ENCODE assay signal across 9 cellular contexts in genomic region chr1:63557365-63557987, GRCh38. TPM values are rescaled to one million over a fixed set of nuclear protein-coding genes. Genes with fewer than 3 reads are reported as not detected.
A peak's percentile ranks its signal among the peaks of the same experiment; 100 is the strongest.
DNase-seq lines count a peak whose midpoint lies in the region; ATAC-seq and TF ChIP-seq lines count a peak whose summit lies in the region.
"Had no signal": no experiment of that assay in that cellular context is flagged by ENCODE, and none has a peak within 500 bp of the region (broad histone marks: within the 10 kb centered on the region; RNA-seq: fewer than 3 reads in every experiment).

No MANE protein-coding gene starts in this region.

- no peaks in the 10 kb centered on the region for H3K9me2 ChIP-seq in MM.1S (replicated peaks; ENCODE audit: insufficient read depth, low read length)

- TF ChIP-seq CTCF in MM.1S (IDR thresholded peaks at IDR 0.05; ENCODE audit: low read length) (peak; percentile 69), right lobe of liver (IDR thresholded peaks at IDR 0.05) (peak; percentile 50 to 70 (median 64))

- peak overlapping the region; percentile 14; the same call in 1 of the 2 replicates for H2AFZ ChIP-seq in MM.1S (ENCODE audit: low read length)

- H3K9ac ChIP-seq in MM.1S (ENCODE audit: low read length): no peak overlapping the region
- no peak overlapping the region for H3K9ac ChIP-seq in adipocyte (ENCODE audit: low read length)

- H4K20me1 ChIP-seq in MM.1S (ENCODE audit: insufficient read depth, low read length): no peaks in the 10 kb centered on the region

- H3K4me3 ChIP-seq in MM.1S (ENCODE audit: low read length): no peak overlapping the region
- no peak overlapping the region for H3K4me3 ChIP-seq in adipocyte (ENCODE audit: low read length)
- no peak overlapping the region for H3K4me3 ChIP-seq in right lobe of liver

- H3F3A ChIP-seq in MM.1S (ENCODE audit: insufficient read depth, low read length): no peaks in the 10 kb centered on the region

- H3K79me2 ChIP-seq in MM.1S (ENCODE audit: low read length): no peaks in the 10 kb centered on the region

- ATAC-seq in right lobe of liver: peak; percentile 58 to 75 (median 66)
- ATAC-seq: activated naive CD4-positive, alpha-beta T cell treated with anti-CD3 and anti-CD28 coated beads, Interleukin-2, amount 50 U/mL, for 72 hours had no signal

- no peak overlapping the region for H3K27ac ChIP-seq in MM.1S (ENCODE audit: low read length)
- no peak overlapping the region for H3K27ac ChIP-seq in right lobe of liver

- H3K4me2 ChIP-seq in MM.1S (ENCODE audit: low read depth, low read length): no peak overlapping the region

- WGBS in right lobe of liver (ENCODE audit: insufficient coverage, low coverage, low lambda C conversion rate, missing lambda C conversion rate): 43% methylated on average over 6 of the region's 6 CpGs

- no peak for TF ChIP-seq POLR2A in right lobe of liver (IDR thresholded peaks at IDR 0.05)

- no peaks in the 10 kb centered on the region for H3K27me3 ChIP-seq in MM.1S (replicated peaks; ENCODE audit: insufficient read depth, low read length)
- no peaks in the 10 kb centered on the region for H3K27me3 ChIP-seq in adipocyte (replicated peaks; ENCODE audit: control insufficient read depth, insufficient read depth, low read length)
- H3K27me3 ChIP-seq in right lobe of liver: no peaks in the 10 kb centered on the region

- H3K9me3 ChIP-seq in MM.1S (replicated peaks; ENCODE audit: insufficient read depth, low read length): no peaks in the 10 kb centered on the region
- no peaks in the 10 kb centered on the region for H3K9me3 ChIP-seq in adipocyte (ENCODE audit: control insufficient read depth, low read length)
- no peaks in the 10 kb centered on the region for H3K9me3 ChIP-seq in right lobe of liver

- H3K4me1 ChIP-seq in MM.1S (ENCODE audit: low read length) (no peaks in the 10 kb centered on the region), adipocyte (ENCODE audit: control insufficient read depth, insufficient read depth, low read length) (peaks cover 2% of the 10 kb centered on the region), right lobe of liver (peaks cover 0 to 5% (median 0%) of the 10 kb centered on the region in 4 donors)

- H3K36me3 ChIP-seq in MM.1S (replicated peaks; ENCODE audit: insufficient read depth, low read length) (no peaks in the 10 kb centered on the region), adipocyte (ENCODE audit: control insufficient read depth, insufficient read depth, low read length, severe bottlenecking) (no peaks in the 10 kb centered on the region), right lobe of liver (no peaks in the 10 kb centered on the region)

- intact Hi-C loops in right lobe of liver (cut with DNase I): no loop called here

- DNase-seq in activated naive CD4-positive, alpha-beta T cell treated with Interleukin-2 at 50 U/mL for 16 hours: peak; percentile 3
- DNase-seq in activated naive CD4-positive, alpha-beta T cell (lab: John Stamatoyannopoulos, UW): no peak
- peak; percentile 54 for DNase-seq in MM.1S
- peak; percentile 81 for DNase-seq in adipocyte (ENCODE audit: low read depth)
- no peak for DNase-seq in right lobe of liver
- DNase-seq in NCI-H526 treated with DMSO at 0.1 percent for 48 hours (lab: John Stamatoyannopoulos, UW): no peak
- DNase-seq in putamen (ENCODE audit: low spot score): no peak
- no peak for DNase-seq in SHP77 (lab: John Stamatoyannopoulos, UW)

RNA-seq across cellular contexts. Expression of gene EFCAB7, which starts 34.2 kb away (rescaled TPM):
- 1 to 10 TPM in 5 of 6 experiments, under 1 TPM in 1; 0.84 to 3.2 (median 2.3) TPM for total RNA-seq in right lobe of liver

RNA-seq across cellular contexts. Expression of gene ITGB3BP, which starts 34.5 kb away (rescaled TPM):
- 10 to 100 TPM in 1 of 6 experiments, 1 to 10 TPM in 5; 4.3 to 10.7 (median 7.0) TPM for total RNA-seq in right lobe of liver

RNA-seq across cellular contexts. Expression of gene PGM1, which starts 35.7 kb away (rescaled TPM):
- 100 to 1,000 TPM; 127 to 220 (median 157) TPM for total RNA-seq in right lobe of liver

Comparison
In these comparisons a context has a peak if more than half of its experiments do, and no peak if none do; other contexts are left out.
1. DNase-seq: peak in activated naive CD4-positive, alpha-beta T cell treated with Interleukin-2 at 50 U/mL for 16 hours (single experiment), MM.1S (single experiment) and adipocyte (single experiment); none in activated naive CD4-positive, alpha-beta T cell (0 of 4), right lobe of liver (0 of 3), NCI-H526 treated with DMSO at 0.1 percent for 48 hours (single experiment), putamen (single experiment) and SHP77 (0 of 2).